In the genomic region with DNA sequence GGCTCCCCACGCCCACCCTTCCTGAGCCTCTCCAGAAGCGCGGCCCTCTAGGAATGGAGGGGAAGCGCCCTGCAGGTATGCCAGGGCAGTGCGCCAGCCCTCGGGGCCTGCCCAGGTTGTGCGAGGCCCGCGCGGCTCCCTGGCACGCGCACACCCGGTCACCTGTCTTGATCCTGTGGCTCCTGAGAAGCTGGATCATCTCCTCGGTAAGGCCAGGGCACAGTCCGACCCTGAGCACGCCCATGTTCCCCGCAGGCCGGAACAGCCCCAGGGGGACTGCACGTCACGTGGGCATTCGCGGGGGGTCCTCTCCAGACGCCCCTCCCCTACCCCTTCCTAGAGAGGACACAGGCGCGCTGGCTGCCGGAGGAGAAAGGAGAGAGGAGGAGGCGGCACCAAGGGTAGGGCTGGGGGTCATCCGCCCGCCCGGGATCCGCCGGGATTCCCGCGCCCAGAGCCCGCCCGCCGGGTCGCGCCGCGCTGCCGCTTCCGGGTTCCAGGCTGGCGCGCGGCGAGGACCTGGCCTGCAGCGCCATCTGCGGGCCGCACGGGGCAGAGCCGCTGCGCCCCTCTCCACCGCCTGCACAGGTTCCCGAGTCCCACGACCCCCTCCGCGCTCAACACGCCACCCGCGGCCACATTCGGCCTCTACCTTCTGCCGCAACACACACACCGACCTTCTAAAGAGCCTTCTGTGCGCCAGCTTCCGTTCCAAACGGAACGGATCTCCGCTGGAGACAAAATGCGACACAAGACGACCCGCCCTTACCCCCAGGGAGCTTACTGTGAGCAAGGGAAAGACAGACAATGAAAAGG, we compare ENCODE assay signal across 1 cellular context.
TF ChIP-seq lines count a peak whose summit lies in the region.

A gene (minus strand): TSS at position 491 of the 816 bp plus-strand sequence. CDS start 247 bp downstream, at position 244.

TF ChIP-seq in K562, 482 proteins besides CTCF, POLR2A, EP300 and RAD21 (continued from another document and continues in another):
- TF ChIP-seq NR4A1 (CRISPR knock-in tag; IDR thresholded peaks at IDR 0.05) (no peak), NR4A1 (tag; IDR thresholded peaks at IDR 0.05) (peak; percentile 63; the same call in 1 of the 2 replicates), GABPB1 (CRISPR knock-in tag; IDR thresholded peaks at IDR 0.05) (0 out of 2 replicates have a peak, but pooled peaks have one; percentile 11), SRSF7 (optimal IDR thresholded peaks at IDR 0.05; ENCODE audit: low read depth, low read length) (no peak), NEUROD1 (IDR thresholded peaks at IDR 0.05; ENCODE audit: borderline replicate concordance, low read depth, low read length, partially characterized antibody) (peak; percentile 32), SIN3B (IDR thresholded peaks at IDR 0.05; ENCODE audit: low read depth) (peak; percentile 11; the same call in 1 of the 2 replicates), SUPT5H (IDR thresholded peaks at IDR 0.05) (peak; percentile 64), MTA3 (IDR thresholded peaks at IDR 0.05; ENCODE audit: borderline replicate concordance) (peak; percentile 83; the same call in 1 of the 2 replicates), TCF3 (CRISPR knock-in tag; IDR thresholded peaks at IDR 0.05) (peak; percentile 26; the same call in 1 of the 2 replicates), NR3C1 (CRISPR knock-in tag; IDR thresholded peaks at IDR 0.05) (peak; percentile 70; the same call in 1 of the 2 replicates), L3MBTL2 (IDR thresholded peaks at IDR 0.05) (peak; percentile 81), TRIM28 (IDR thresholded peaks at IDR 0.05) (peak; percentile 43; the same call in 1 of the 2 replicates), EGR1 (conservative IDR thresholded peaks at IDR 0.05) (peak; percentile 9; the same call in 1 of the 2 replicates), ZBED1 (IDR thresholded peaks at IDR 0.05) (0 out of 2 replicates have a peak, but pooled peaks have one; percentile 33), ZNF79 (CRISPR knock-in tag; IDR thresholded peaks at IDR 0.05; ENCODE audit: low read depth) (no peak), TCFL5 (CRISPR knock-in tag; conservative IDR thresholded peaks at IDR 0.05) (no peak), C11orf30 (IDR thresholded peaks at IDR 0.05; ENCODE audit: low read depth) (no peak), CBX3 (IDR thresholded peaks at IDR 0.05; ENCODE audit: borderline replicate concordance in 1 of 2, low read length in 2 of 2) (no peak), RBM25 (IDR thresholded peaks at IDR 0.05; ENCODE audit: low read depth, low read length, severe bottlenecking) (peak; percentile 69), GATAD2B (IDR thresholded peaks at IDR 0.05; ENCODE audit: borderline replicate concordance) (peak; percentile 98), ZBTB7A (IDR thresholded peaks at IDR 0.05; ENCODE audit: borderline replicate concordance, control insufficient read depth, low read depth, low read length) (peak; percentile 97), RAD51 (IDR thresholded peaks at IDR 0.05; ENCODE audit: borderline replicate concordance, low read depth) (peak; percentile 88), CREB1 (IDR thresholded peaks at IDR 0.05) (peak; percentile 36; the same call in 1 of the 2 replicates), CREB1 (CRISPR knock-in tag; IDR thresholded peaks at IDR 0.05) (no peak), ZNF57 (CRISPR knock-in tag; IDR thresholded peaks at IDR 0.05) (0 out of 2 replicates have a peak, but pooled peaks have one; percentile 15), MYNN (IDR thresholded peaks at IDR 0.05) (no peak), MYNN (CRISPR knock-in tag; IDR thresholded peaks at IDR 0.05) (no peak), RB1 (IDR thresholded peaks at IDR 0.05; ENCODE audit: low read depth) (peak; percentile 99), POLR2AphosphoS5 (IDR thresholded peaks at IDR 0.05; ENCODE audit: control insufficient read depth, insufficient read depth, low read depth, low read length) (peak; percentile 52; the same call in 1 of the 2 replicates), EP400 (IDR thresholded peaks at IDR 0.05) (peak; percentile 89), MEIS2 (IDR thresholded peaks at IDR 0.05; ENCODE audit: partially characterized antibody) (no peak), CTBP1 (IDR thresholded peaks at IDR 0.05; ENCODE audit: borderline replicate concordance) (peak; percentile 86), HCFC1 (IDR thresholded peaks at IDR 0.05; ENCODE audit: low read depth, low read length) (peak; percentile 38)
- TF ChIP-seq, protein P1, sequence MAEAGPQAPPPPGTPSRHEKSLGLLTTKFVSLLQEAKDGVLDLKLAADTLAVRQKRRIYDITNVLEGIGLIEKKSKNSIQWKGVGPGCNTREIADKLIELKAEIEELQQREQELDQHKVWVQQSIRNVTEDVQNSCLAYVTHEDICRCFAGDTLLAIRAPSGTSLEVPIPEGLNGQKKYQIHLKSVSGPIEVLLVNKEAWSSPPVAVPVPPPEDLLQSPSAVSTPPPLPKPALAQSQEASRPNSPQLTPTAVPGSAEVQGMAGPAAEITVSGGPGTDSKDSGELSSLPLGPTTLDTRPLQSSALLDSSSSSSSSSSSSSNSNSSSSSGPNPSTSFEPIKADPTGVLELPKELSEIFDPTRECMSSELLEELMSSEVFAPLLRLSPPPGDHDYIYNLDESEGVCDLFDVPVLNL (CRISPR knock-in tag; IDR thresholded peaks at IDR 0.05; ENCODE audit: low read depth): no peak
- TF ChIP-seq, protein P2, sequence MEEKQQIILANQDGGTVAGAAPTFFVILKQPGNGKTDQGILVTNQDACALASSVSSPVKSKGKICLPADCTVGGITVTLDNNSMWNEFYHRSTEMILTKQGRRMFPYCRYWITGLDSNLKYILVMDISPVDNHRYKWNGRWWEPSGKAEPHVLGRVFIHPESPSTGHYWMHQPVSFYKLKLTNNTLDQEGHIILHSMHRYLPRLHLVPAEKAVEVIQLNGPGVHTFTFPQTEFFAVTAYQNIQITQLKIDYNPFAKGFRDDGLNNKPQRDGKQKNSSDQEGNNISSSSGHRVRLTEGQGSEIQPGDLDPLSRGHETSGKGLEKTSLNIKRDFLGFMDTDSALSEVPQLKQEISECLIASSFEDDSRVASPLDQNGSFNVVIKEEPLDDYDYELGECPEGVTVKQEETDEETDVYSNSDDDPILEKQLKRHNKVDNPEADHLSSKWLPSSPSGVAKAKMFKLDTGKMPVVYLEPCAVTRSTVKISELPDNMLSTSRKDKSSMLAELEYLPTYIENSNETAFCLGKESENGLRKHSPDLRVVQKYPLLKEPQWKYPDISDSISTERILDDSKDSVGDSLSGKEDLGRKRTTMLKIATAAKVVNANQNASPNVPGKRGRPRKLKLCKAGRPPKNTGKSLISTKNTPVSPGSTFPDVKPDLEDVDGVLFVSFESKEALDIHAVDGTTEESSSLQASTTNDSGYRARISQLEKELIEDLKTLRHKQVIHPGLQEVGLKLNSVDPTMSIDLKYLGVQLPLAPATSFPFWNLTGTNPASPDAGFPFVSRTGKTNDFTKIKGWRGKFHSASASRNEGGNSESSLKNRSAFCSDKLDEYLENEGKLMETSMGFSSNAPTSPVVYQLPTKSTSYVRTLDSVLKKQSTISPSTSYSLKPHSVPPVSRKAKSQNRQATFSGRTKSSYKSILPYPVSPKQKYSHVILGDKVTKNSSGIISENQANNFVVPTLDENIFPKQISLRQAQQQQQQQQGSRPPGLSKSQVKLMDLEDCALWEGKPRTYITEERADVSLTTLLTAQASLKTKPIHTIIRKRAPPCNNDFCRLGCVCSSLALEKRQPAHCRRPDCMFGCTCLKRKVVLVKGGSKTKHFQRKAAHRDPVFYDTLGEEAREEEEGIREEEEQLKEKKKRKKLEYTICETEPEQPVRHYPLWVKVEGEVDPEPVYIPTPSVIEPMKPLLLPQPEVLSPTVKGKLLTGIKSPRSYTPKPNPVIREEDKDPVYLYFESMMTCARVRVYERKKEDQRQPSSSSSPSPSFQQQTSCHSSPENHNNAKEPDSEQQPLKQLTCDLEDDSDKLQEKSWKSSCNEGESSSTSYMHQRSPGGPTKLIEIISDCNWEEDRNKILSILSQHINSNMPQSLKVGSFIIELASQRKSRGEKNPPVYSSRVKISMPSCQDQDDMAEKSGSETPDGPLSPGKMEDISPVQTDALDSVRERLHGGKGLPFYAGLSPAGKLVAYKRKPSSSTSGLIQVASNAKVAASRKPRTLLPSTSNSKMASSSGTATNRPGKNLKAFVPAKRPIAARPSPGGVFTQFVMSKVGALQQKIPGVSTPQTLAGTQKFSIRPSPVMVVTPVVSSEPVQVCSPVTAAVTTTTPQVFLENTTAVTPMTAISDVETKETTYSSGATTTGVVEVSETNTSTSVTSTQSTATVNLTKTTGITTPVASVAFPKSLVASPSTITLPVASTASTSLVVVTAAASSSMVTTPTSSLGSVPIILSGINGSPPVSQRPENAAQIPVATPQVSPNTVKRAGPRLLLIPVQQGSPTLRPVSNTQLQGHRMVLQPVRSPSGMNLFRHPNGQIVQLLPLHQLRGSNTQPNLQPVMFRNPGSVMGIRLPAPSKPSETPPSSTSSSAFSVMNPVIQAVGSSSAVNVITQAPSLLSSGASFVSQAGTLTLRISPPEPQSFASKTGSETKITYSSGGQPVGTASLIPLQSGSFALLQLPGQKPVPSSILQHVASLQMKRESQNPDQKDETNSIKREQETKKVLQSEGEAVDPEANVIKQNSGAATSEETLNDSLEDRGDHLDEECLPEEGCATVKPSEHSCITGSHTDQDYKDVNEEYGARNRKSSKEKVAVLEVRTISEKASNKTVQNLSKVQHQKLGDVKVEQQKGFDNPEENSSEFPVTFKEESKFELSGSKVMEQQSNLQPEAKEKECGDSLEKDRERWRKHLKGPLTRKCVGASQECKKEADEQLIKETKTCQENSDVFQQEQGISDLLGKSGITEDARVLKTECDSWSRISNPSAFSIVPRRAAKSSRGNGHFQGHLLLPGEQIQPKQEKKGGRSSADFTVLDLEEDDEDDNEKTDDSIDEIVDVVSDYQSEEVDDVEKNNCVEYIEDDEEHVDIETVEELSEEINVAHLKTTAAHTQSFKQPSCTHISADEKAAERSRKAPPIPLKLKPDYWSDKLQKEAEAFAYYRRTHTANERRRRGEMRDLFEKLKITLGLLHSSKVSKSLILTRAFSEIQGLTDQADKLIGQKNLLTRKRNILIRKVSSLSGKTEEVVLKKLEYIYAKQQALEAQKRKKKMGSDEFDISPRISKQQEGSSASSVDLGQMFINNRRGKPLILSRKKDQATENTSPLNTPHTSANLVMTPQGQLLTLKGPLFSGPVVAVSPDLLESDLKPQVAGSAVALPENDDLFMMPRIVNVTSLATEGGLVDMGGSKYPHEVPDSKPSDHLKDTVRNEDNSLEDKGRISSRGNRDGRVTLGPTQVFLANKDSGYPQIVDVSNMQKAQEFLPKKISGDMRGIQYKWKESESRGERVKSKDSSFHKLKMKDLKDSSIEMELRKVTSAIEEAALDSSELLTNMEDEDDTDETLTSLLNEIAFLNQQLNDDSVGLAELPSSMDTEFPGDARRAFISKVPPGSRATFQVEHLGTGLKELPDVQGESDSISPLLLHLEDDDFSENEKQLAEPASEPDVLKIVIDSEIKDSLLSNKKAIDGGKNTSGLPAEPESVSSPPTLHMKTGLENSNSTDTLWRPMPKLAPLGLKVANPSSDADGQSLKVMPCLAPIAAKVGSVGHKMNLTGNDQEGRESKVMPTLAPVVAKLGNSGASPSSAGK (IDR thresholded peaks at IDR 0.05): peak; percentile 79
- TF ChIP-seq, protein P3, sequence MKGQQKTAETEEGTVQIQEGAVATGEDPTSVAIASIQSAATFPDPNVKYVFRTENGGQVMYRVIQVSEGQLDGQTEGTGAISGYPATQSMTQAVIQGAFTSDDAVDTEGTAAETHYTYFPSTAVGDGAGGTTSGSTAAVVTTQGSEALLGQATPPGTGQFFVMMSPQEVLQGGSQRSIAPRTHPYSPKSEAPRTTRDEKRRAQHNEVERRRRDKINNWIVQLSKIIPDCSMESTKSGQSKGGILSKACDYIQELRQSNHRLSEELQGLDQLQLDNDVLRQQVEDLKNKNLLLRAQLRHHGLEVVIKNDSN (CRISPR knock-in tag; IDR thresholded peaks at IDR 0.05): peak; percentile 90
- TF ChIP-seq, protein P4, sequence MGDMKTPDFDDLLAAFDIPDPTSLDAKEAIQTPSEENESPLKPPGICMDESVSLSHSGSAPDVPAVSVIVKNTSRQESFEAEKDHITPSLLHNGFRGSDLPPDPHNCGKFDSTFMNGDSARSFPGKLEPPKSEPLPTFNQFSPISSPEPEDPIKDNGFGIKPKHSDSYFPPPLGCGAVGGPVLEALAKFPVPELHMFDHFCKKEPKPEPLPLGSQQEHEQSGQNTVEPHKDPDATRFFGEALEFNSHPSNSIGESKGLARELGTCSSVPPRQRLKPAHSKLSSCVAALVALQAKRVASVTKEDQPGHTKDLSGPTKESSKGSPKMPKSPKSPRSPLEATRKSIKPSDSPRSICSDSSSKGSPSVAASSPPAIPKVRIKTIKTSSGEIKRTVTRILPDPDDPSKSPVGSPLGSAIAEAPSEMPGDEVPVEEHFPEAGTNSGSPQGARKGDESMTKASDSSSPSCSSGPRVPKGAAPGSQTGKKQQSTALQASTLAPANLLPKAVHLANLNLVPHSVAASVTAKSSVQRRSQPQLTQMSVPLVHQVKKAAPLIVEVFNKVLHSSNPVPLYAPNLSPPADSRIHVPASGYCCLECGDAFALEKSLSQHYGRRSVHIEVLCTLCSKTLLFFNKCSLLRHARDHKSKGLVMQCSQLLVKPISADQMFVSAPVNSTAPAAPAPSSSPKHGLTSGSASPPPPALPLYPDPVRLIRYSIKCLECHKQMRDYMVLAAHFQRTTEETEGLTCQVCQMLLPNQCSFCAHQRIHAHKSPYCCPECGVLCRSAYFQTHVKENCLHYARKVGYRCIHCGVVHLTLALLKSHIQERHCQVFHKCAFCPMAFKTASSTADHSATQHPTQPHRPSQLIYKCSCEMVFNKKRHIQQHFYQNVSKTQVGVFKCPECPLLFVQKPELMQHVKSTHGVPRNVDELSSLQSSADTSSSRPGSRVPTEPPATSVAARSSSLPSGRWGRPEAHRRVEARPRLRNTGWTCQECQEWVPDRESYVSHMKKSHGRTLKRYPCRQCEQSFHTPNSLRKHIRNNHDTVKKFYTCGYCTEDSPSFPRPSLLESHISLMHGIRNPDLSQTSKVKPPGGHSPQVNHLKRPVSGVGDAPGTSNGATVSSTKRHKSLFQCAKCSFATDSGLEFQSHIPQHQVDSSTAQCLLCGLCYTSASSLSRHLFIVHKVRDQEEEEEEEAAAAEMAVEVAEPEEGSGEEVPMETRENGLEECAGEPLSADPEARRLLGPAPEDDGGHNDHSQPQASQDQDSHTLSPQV (IDR thresholded peaks at IDR 0.05): peak; percentile 75
- TF ChIP-seq, protein P5, sequence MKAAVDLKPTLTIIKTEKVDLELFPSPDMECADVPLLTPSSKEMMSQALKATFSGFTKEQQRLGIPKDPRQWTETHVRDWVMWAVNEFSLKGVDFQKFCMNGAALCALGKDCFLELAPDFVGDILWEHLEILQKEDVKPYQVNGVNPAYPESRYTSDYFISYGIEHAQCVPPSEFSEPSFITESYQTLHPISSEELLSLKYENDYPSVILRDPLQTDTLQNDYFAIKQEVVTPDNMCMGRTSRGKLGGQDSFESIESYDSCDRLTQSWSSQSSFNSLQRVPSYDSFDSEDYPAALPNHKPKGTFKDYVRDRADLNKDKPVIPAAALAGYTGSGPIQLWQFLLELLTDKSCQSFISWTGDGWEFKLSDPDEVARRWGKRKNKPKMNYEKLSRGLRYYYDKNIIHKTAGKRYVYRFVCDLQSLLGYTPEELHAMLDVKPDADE (conservative IDR thresholded peaks at IDR 0.05; ENCODE audit: control insufficient read depth, low read depth, low read length): 0 out of 2 replicates have a peak, but pooled peaks have one; percentile 45
- TF ChIP-seq, protein P6, sequence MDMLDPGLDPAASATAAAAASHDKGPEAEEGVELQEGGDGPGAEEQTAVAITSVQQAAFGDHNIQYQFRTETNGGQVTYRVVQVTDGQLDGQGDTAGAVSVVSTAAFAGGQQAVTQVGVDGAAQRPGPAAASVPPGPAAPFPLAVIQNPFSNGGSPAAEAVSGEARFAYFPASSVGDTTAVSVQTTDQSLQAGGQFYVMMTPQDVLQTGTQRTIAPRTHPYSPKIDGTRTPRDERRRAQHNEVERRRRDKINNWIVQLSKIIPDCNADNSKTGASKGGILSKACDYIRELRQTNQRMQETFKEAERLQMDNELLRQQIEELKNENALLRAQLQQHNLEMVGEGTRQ (CRISPR knock-in tag; IDR thresholded peaks at IDR 0.05): peak; percentile 93
